ENCODE assay signal across 1 cellular context in the genomic region with DNA sequence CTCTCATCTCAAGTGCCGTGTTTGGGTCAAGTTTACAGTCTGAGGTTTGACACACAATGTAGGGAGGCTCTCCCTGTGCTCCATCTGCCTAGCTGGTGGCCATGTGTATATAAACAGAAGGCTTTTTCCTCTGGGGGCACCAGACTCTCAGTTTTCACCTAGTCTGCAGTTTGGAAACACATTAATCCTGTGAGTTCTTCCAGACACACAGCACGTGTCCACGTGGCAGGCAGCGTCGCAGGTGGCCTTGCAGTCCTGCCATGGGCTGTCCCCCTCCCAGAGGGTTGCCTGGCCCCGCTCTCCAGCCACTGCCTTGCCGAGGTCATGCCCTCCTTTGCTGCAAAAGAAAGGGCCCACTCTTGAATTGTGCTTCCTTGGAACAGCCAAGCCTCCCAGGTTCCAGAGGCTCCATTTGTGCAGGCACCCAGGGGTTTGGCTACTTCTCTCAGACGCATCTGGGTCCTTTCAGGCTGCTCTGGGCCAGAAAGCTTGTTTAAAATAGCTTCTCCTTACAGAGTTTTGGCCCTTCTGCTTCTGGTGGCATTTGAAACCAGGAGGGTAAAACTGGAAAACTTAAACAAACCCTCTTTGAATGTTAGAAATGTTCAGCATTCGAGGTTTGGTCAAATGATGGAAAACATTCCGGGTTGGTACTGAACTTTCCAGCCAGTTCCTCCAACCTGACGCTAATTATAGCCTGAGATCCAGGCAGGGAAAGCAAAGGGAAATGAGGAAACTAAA.
TF ChIP-seq lines count a peak whose summit lies in the region.

No MANE protein-coding gene starts in this region.

TF ChIP-seq in HepG2, 621 proteins besides CTCF, POLR2A, EP300 and RAD21 (continued from another document and continues in another):
- TF ChIP-seq ONECUT2 (CRISPR knock-in tag; IDR thresholded peaks at IDR 0.05) (no peak), ZNF30 (CRISPR knock-in tag; IDR thresholded peaks at IDR 0.05) (0 out of 2 replicates have a peak, but pooled peaks have one; percentile 61), NR2F6 (IDR thresholded peaks at IDR 0.05) (no peak), NR2F6 (CRISPR knock-in tag; IDR thresholded peaks at IDR 0.05) (peak; percentile 31; the same call in 1 of the 2 replicates), ZBTB42 (CRISPR knock-in tag; IDR thresholded peaks at IDR 0.05) (0 out of 2 replicates have a peak, but pooled peaks have one; percentile 36), ZNF572 (CRISPR knock-in tag; IDR thresholded peaks at IDR 0.05) (no peak), YY1 (IDR thresholded peaks at IDR 0.05; ENCODE audit: insufficient read depth, insufficient replicate concordance, low read depth, low read length) (no peak), SPEN (CRISPR knock-in tag; IDR thresholded peaks at IDR 0.05; ENCODE audit: low read depth) (peak; percentile 44; the same call in 1 of the 2 replicates), MATR3 (CRISPR knock-in tag; IDR thresholded peaks at IDR 0.05) (no peak), CHD2 (IDR thresholded peaks at IDR 0.05; ENCODE audit: low read depth, low read length) (no peak), ZNF652 (CRISPR knock-in tag; IDR thresholded peaks at IDR 0.05; ENCODE audit: borderline replicate concordance, low read depth) (no peak), ZNF17 (CRISPR knock-in tag; IDR thresholded peaks at IDR 0.05) (no peak), DR1 (CRISPR knock-in tag; IDR thresholded peaks at IDR 0.05) (no peak), TSC22D2 (CRISPR knock-in tag; IDR thresholded peaks at IDR 0.05; ENCODE audit: borderline replicate concordance) (no peak), CC2D1A (CRISPR knock-in tag; IDR thresholded peaks at IDR 0.05) (no peak), ZNF772 (CRISPR knock-in tag; IDR thresholded peaks at IDR 0.05) (no peak), ZNF264 (CRISPR knock-in tag; IDR thresholded peaks at IDR 0.05) (0 out of 2 replicates have a peak, but pooled peaks have one; percentile 22), SNAI1 (CRISPR knock-in tag; IDR thresholded peaks at IDR 0.05; ENCODE audit: borderline replicate concordance) (no peak), ZNF747 (CRISPR knock-in tag; IDR thresholded peaks at IDR 0.05; ENCODE audit: borderline replicate concordance) (no peak), ASH2L (IDR thresholded peaks at IDR 0.05; ENCODE audit: insufficient read length, low read depth, low read length) (no peak), ZNF776 (CRISPR knock-in tag; IDR thresholded peaks at IDR 0.05) (no peak)
- TF ChIP-seq, protein P1, sequence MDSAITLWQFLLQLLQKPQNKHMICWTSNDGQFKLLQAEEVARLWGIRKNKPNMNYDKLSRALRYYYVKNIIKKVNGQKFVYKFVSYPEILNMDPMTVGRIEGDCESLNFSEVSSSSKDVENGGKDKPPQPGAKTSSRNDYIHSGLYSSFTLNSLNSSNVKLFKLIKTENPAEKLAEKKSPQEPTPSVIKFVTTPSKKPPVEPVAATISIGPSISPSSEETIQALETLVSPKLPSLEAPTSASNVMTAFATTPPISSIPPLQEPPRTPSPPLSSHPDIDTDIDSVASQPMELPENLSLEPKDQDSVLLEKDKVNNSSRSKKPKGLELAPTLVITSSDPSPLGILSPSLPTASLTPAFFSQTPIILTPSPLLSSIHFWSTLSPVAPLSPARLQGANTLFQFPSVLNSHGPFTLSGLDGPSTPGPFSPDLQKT (CRISPR knock-in tag; IDR thresholded peaks at IDR 0.05; ENCODE audit: borderline replicate concordance) = no peak; the same call in 1 of the 2 replicates
- TF ChIP-seq, protein P2, sequence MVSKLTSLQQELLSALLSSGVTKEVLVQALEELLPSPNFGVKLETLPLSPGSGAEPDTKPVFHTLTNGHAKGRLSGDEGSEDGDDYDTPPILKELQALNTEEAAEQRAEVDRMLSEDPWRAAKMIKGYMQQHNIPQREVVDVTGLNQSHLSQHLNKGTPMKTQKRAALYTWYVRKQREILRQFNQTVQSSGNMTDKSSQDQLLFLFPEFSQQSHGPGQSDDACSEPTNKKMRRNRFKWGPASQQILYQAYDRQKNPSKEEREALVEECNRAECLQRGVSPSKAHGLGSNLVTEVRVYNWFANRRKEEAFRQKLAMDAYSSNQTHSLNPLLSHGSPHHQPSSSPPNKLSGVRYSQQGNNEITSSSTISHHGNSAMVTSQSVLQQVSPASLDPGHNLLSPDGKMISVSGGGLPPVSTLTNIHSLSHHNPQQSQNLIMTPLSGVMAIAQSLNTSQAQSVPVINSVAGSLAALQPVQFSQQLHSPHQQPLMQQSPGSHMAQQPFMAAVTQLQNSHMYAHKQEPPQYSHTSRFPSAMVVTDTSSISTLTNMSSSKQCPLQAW (CRISPR knock-in tag; IDR thresholded peaks at IDR 0.05) = 0 out of 2 replicates have a peak, but pooled peaks have one; percentile 53
- TF ChIP-seq, protein P3, sequence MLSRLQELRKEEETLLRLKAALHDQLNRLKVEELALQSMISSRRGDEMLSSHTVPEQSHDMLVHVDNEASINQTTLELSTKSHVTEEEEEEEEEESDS (CRISPR knock-in tag; IDR thresholded peaks at IDR 0.05; ENCODE audit: borderline replicate concordance) = no peak
- TF ChIP-seq, protein P4, sequence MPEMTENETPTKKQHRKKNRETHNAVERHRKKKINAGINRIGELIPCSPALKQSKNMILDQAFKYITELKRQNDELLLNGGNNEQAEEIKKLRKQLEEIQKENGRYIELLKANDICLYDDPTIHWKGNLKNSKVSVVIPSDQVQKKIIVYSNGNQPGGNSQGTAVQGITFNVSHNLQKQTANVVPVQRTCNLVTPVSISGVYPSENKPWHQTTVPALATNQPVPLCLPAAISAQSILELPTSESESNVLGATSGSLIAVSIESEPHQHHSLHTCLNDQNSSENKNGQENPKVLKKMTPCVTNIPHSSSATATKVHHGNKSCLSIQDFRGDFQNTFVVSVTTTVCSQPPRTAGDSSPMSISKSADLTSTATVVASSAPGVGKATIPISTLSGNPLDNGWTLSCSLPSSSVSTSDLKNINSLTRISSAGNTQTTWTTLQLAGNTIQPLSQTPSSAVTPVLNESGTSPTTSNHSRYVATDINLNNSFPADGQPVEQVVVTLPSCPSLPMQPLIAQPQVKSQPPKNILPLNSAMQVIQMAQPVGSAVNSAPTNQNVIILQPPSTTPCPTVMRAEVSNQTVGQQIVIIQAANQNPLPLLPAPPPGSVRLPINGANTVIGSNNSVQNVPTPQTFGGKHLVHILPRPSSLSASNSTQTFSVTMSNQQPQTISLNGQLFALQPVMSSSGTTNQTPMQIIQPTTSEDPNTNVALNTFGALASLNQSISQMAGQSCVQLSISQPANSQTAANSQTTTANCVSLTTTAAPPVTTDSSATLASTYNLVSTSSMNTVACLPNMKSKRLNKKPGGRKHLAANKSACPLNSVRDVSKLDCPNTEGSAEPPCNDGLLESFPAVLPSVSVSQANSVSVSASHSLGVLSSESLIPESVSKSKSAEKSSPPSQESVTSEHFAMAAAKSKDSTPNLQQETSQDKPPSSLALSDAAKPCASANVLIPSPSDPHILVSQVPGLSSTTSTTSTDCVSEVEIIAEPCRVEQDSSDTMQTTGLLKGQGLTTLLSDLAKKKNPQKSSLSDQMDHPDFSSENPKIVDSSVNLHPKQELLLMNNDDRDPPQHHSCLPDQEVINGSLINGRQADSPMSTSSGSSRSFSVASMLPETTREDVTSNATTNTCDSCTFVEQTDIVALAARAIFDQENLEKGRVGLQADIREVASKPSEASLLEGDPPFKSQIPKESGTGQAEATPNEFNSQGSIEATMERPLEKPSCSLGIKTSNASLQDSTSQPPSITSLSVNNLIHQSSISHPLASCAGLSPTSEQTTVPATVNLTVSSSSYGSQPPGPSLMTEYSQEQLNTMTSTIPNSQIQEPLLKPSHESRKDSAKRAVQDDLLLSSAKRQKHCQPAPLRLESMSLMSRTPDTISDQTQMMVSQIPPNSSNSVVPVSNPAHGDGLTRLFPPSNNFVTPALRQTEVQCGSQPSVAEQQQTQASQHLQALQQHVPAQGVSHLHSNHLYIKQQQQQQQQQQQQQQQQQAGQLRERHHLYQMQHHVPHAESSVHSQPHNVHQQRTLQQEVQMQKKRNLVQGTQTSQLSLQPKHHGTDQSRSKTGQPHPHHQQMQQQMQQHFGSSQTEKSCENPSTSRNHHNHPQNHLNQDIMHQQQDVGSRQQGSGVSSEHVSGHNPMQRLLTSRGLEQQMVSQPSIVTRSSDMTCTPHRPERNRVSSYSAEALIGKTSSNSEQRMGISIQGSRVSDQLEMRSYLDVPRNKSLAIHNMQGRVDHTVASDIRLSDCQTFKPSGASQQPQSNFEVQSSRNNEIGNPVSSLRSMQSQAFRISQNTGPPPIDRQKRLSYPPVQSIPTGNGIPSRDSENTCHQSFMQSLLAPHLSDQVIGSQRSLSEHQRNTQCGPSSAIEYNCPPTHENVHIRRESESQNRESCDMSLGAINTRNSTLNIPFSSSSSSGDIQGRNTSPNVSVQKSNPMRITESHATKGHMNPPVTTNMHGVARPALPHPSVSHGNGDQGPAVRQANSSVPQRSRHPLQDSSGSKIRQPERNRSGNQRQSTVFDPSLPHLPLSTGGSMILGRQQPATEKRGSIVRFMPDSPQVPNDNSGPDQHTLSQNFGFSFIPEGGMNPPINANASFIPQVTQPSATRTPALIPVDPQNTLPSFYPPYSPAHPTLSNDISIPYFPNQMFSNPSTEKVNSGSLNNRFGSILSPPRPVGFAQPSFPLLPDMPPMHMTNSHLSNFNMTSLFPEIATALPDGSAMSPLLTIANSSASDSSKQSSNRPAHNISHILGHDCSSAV (CRISPR knock-in tag; IDR thresholded peaks at IDR 0.05; ENCODE audit: borderline replicate concordance) = no peak
- TF ChIP-seq, protein P5, sequence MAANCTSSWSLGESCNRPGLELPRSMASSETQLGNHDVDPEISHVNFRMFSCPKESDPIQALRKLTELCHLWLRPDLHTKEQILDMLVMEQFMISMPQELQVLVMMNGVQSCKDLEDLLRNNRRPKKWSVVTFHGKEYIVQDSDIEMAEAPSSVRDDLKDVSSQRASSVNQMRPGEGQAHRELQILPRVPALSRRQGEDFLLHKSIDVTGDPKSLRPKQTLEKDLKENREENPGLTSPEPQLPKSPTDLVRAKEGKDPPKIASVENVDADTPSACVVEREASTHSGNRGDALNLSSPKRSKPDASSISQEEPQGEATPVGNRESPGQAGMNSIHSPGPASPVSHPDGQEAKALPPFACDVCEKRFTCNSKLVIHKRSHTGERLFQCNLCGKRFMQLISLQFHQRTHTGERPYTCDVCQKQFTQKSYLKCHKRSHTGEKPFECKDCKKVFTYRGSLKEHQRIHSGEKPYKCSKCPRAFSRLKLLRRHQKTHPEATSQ (CRISPR knock-in tag; IDR thresholded peaks at IDR 0.05; ENCODE audit: borderline replicate concordance) = no peak
- TF ChIP-seq, protein P6, sequence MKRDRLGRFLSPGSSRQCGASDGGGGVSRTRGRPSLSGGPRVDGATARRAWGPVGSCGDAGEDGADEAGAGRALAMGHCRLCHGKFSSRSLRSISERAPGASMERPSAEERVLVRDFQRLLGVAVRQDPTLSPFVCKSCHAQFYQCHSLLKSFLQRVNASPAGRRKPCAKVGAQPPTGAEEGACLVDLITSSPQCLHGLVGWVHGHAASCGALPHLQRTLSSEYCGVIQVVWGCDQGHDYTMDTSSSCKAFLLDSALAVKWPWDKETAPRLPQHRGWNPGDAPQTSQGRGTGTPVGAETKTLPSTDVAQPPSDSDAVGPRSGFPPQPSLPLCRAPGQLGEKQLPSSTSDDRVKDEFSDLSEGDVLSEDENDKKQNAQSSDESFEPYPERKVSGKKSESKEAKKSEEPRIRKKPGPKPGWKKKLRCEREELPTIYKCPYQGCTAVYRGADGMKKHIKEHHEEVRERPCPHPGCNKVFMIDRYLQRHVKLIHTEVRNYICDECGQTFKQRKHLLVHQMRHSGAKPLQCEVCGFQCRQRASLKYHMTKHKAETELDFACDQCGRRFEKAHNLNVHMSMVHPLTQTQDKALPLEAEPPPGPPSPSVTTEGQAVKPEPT (CRISPR knock-in tag; IDR thresholded peaks at IDR 0.05; ENCODE audit: low read depth) = no peak
- TF ChIP-seq, protein P7, sequence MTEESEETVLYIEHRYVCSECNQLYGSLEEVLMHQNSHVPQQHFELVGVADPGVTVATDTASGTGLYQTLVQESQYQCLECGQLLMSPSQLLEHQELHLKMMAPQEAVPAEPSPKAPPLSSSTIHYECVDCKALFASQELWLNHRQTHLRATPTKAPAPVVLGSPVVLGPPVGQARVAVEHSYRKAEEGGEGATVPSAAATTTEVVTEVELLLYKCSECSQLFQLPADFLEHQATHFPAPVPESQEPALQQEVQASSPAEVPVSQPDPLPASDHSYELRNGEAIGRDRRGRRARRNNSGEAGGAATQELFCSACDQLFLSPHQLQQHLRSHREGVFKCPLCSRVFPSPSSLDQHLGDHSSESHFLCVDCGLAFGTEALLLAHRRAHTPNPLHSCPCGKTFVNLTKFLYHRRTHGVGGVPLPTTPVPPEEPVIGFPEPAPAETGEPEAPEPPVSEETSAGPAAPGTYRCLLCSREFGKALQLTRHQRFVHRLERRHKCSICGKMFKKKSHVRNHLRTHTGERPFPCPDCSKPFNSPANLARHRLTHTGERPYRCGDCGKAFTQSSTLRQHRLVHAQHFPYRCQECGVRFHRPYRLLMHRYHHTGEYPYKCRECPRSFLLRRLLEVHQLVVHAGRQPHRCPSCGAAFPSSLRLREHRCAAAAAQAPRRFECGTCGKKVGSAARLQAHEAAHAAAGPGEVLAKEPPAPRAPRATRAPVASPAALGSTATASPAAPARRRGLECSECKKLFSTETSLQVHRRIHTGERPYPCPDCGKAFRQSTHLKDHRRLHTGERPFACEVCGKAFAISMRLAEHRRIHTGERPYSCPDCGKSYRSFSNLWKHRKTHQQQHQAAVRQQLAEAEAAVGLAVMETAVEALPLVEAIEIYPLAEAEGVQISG (CRISPR knock-in tag; IDR thresholded peaks at IDR 0.05) = peak; percentile 56; the same call in 1 of the 2 replicates
- TF ChIP-seq, protein P8, sequence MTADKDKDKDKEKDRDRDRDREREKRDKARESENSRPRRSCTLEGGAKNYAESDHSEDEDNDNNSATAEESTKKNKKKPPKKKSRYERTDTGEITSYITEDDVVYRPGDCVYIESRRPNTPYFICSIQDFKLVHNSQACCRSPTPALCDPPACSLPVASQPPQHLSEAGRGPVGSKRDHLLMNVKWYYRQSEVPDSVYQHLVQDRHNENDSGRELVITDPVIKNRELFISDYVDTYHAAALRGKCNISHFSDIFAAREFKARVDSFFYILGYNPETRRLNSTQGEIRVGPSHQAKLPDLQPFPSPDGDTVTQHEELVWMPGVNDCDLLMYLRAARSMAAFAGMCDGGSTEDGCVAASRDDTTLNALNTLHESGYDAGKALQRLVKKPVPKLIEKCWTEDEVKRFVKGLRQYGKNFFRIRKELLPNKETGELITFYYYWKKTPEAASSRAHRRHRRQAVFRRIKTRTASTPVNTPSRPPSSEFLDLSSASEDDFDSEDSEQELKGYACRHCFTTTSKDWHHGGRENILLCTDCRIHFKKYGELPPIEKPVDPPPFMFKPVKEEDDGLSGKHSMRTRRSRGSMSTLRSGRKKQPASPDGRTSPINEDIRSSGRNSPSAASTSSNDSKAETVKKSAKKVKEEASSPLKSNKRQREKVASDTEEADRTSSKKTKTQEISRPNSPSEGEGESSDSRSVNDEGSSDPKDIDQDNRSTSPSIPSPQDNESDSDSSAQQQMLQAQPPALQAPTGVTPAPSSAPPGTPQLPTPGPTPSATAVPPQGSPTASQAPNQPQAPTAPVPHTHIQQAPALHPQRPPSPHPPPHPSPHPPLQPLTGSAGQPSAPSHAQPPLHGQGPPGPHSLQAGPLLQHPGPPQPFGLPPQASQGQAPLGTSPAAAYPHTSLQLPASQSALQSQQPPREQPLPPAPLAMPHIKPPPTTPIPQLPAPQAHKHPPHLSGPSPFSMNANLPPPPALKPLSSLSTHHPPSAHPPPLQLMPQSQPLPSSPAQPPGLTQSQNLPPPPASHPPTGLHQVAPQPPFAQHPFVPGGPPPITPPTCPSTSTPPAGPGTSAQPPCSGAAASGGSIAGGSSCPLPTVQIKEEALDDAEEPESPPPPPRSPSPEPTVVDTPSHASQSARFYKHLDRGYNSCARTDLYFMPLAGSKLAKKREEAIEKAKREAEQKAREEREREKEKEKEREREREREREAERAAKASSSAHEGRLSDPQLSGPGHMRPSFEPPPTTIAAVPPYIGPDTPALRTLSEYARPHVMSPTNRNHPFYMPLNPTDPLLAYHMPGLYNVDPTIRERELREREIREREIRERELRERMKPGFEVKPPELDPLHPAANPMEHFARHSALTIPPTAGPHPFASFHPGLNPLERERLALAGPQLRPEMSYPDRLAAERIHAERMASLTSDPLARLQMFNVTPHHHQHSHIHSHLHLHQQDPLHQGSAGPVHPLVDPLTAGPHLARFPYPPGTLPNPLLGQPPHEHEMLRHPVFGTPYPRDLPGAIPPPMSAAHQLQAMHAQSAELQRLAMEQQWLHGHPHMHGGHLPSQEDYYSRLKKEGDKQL (CRISPR knock-in tag; IDR thresholded peaks at IDR 0.05; ENCODE audit: low read depth) = no peak
